ENCODE assay signal across 29 cellular contexts in genomic region chr16:24931091-24931490, GRCh38.
"Had no signal": no experiment of that assay in that cellular context is flagged by ENCODE, and none has a peak within 500 bp of the region (broad histone marks: within the 10 kb centered on the region; RNA-seq: fewer than 3 reads in every experiment).

No MANE protein-coding gene starts in this region.

- H3K4me3 Mint-ChIP-seq: naive thymus-derived CD8-positive, alpha-beta T cell; nephron; neural crest cell; stimulated activated naive CD8-positive, alpha-beta T cell treated with anti-CD3 and anti-CD28 coated beads, Interleukin-15, amount 100 ng/mL, for 72 hours; type B pancreatic cell had no signal

- H3K4me1 ChIP-seq: lower lobe of right lung, parathyroid adenoma, right atrium auricular region, tibial nerve, uterus had no signal

- H3K9me3 ChIP-seq: lower lobe of right lung, neutrophil, right atrium auricular region, tibial nerve, uterus had no signal

- H3K27ac Mint-ChIP-seq: nephron, progenitor cell of endocrine pancreas, type B pancreatic cell had no signal

- H3K27me3 ChIP-seq: neutrophil, right atrium auricular region, tibial nerve, uterus had no signal

- H3K9me3 Mint-ChIP-seq: naive thymus-derived CD8-positive, alpha-beta T cell; nephron; neural crest cell; stimulated activated naive CD8-positive, alpha-beta T cell treated with anti-CD3 and anti-CD28 coated beads, Interleukin-15, amount 100 ng/mL, for 72 hours; type B pancreatic cell had no signal

- DNase-seq: hippocampal formation; kidney glomerular epithelial cell; left cardiac atrium; left ventricle myocardium superior; lower lobe of right lung; mammary epithelial cell; mesenchymal stem cell; naive thymus-derived CD8-positive, alpha-beta T cell; occipital lobe; stimulated activated CD4-positive, alpha-beta T cell treated with anti-CD3 and anti-CD28 coated beads, Interleukin-12 subunit alpha, Interleukin-12 subunit beta, amount 100 ng/mL, for 4 hours; stimulated activated CD4-positive, alpha-beta T cell treated with anti-CD3 and anti-CD28 coated beads, Interleukin-15, amount 100 ng/mL, for 24 hours; stimulated activated CD4-positive, alpha-beta T cell treated with anti-CD3 and anti-CD28 coated beads, Interleukin-2, amount 100 ng/mL, for 24 hours; stimulated activated CD4-positive, alpha-beta T cell treated with anti-CD3 and anti-CD28 coated beads, Interleukin-4, amount 100 ng/mL, for 1 hour; stimulated activated naive CD4-positive, alpha-beta T cell treated with Interleukin-2 at 50 U/mL for 16 hours; stimulated activated naive CD8-positive, alpha-beta T cell treated with anti-CD3 and anti-CD28 coated beads, Interleukin-15, amount 100 ng/mL, for 72 hours; substantia nigra; uterus had no signal

- H3K27me3 Mint-ChIP-seq: naive thymus-derived CD8-positive, alpha-beta T cell; progenitor cell of endocrine pancreas; stimulated activated naive CD8-positive, alpha-beta T cell treated with anti-CD3 and anti-CD28 coated beads, Interleukin-15, amount 100 ng/mL, for 72 hours; type B pancreatic cell had no signal

- H3K36me3 ChIP-seq: uterus had no signal

- FAIRE-seq: keratinocyte had no signal

- H3K27ac ChIP-seq: lower lobe of right lung, neutrophil, parathyroid adenoma, right atrium auricular region, skin epidermis, tibial nerve, uterus had no signal

- H3K4me3 ChIP-seq: lower lobe of right lung, right atrium auricular region, skin epidermis, tibial nerve, uterus had no signal

- H3K79me2 ChIP-seq: parathyroid adenoma had no signal

- H2AFZ ChIP-seq: parathyroid adenoma had no signal

- H3K4me1 Mint-ChIP-seq: nephron; neural crest cell; stimulated activated naive CD8-positive, alpha-beta T cell treated with anti-CD3 and anti-CD28 coated beads, Interleukin-15, amount 100 ng/mL, for 72 hours had no signal

- ATAC-seq: left cardiac atrium; left lobe of liver; left ventricle myocardium superior; naive thymus-derived CD8-positive, alpha-beta T cell; sciatic nerve; stimulated activated naive CD8-positive, alpha-beta T cell treated with anti-CD3 and anti-CD28 coated beads, Interleukin-15, amount 100 ng/mL, for 72 hours had no signal

- H3K9ac ChIP-seq: parathyroid adenoma had no signal
